In the genomic region with DNA sequence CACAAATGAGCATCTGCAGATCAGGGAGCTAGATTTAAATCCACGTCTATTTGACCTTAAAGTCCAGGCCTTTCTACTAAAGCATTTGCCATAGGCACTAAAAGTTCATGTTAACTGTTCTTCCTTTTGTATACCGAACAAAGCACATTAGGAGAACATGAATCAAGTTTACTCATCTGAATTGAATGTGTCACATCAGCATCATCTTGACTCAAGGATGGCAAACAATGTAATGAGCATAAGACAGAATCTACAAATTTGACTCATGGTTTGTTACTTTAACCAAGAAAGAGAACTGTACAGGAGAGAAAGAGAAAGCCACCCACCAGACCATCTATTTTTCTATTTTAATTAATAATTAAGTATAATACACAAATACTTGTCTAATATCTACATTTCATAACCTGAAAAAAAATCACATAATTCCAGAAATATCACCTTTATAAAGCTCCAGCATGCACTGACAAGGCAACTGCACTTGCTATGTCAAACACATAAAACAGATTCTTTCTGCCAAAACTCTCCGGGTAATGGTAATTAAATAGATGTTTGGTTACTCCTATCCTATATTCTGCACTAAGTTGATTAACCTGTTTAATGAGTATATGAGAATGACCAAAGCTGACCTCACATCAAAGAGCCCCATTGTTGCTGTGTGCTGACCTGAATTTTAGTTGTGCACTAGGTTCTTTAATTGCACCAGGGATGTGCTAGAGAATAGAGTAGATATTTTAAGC, we compare ENCODE assay signal across 20 cellular contexts. TPM values are rescaled to one million over a fixed set of nuclear protein-coding genes. Genes with fewer than 3 reads are reported as not detected.
DNase-seq lines count a peak whose midpoint lies in the region; ATAC-seq and TF ChIP-seq lines count a peak whose summit lies in the region.
"Had no signal": no experiment of that assay in that cellular context is flagged by ENCODE, and none has a peak within 500 bp of the region (broad histone marks: within the 10 kb centered on the region; RNA-seq: fewer than 3 reads in every experiment).

No MANE protein-coding gene starts in this region.

- peak; percentile 9 for DNase-seq in NCI-H510A treated with DMSO at 0.1 percent for 48 hours (lab: John Stamatoyannopoulos, UW)
- no peak for DNase-seq in NCI-H510A (lab: John Stamatoyannopoulos, UW)
- DNase-seq in HT-29 (ENCODE audit: low spot score) = peak; percentile 4
- peak; percentile 23 for DNase-seq in kidney epithelial cell (ENCODE audit: low read depth)
- DNase-seq in posterior vena cava (ENCODE audit: low spot score) = no peak
- DNase-seq in epidermal melanocyte (ENCODE audit: insufficient read length, low spot score) = no peak
- DNase-seq: activated CD4-positive, alpha-beta T cell treated with anti-CD3 and anti-CD28 coated beads for 1 hour; activated CD8-positive, alpha-beta memory T cell treated with anti-CD3 and anti-CD28 coated beads, Interleukin-2, amount 50 U/mL, for 48 hours; H9; hippocampal formation; MG63; NCI-H146; NCI-H2227 treated with DMSO at 0.1 percent for 48 hours; psoas muscle; trophoblast cell had no signal

- ATAC-seq in HG03039 (IDR thresholded peaks at IDR 0.05; ENCODE audit: unreplicated experiment) = no peak
- ATAC-seq: psoas muscle; stimulated activated memory B cell treated with anti-CD40 and anti-IgM and Interleukin-4, amounts not matched to agents 10 μg/mL and 1 μg/mL and 100 μg/mL, for 72 hours had no signal

- no peak overlapping the region for H3K4me3 ChIP-seq in kidney epithelial cell (ENCODE audit: low read depth, low read length)
- H3K4me3 ChIP-seq: BLaER1, cardiac muscle cell, MG63, psoas muscle had no signal

- intact Hi-C loops in posterior vena cava (cut with DNase I) = no loop called here

- H3K36me3 ChIP-seq in kidney epithelial cell (ENCODE audit: control insufficient read depth, insufficient read depth, low read length) = no peaks in the 10 kb centered on the region
- H3K36me3 ChIP-seq: BLaER1, cardiac muscle cell, MG63 had no signal

- H3K27ac ChIP-seq in VCaP = peak overlapping the region; percentile 52
- H3K27ac ChIP-seq: BLaER1, cardiac muscle cell, psoas muscle had no signal

- TF ChIP-seq CTCF in VCaP (conservative IDR thresholded peaks at IDR 0.05) = no peak
- TF ChIP-seq CTCF in kidney epithelial cell (IDR thresholded peaks at IDR 0.05; ENCODE audit: insufficient read depth, low read length, poor library complexity, severe bottlenecking) = no peak

- H3K27me3 ChIP-seq in kidney epithelial cell (ENCODE audit: control insufficient read depth, insufficient read depth, low read length) = no peaks in the 10 kb centered on the region
- H3K27me3 ChIP-seq: BLaER1, cardiac muscle cell, MG63 had no signal

RNA-seq across cellular contexts. Expression of gene LEF1, which starts 42.4 kb away (rescaled TPM):
- total RNA-seq in HT-29 (2014; rRNA removed; shearing (Covaris generic)) = 0.10 and 0.21 TPM in 2 replicates
- total RNA-seq in kidney epithelial cell (9.1 and 13.2 TPM in 2 replicates), posterior vena cava (1 to 10 TPM; 2.3 to 3.0 TPM)

Comparison
In these comparisons a context has a peak if more than half of its experiments do, and no peak if none do; other contexts are left out.
1. DNase-seq: peak in NCI-H510A treated with DMSO at 0.1 percent for 48 hours (single experiment), HT-29 (single experiment) and kidney epithelial cell (single experiment); none in NCI-H510A (single experiment), posterior vena cava (single experiment) and epidermal melanocyte (single experiment).